Comparison of ENCODE assay signal across 26 cellular contexts in the genomic region with DNA sequence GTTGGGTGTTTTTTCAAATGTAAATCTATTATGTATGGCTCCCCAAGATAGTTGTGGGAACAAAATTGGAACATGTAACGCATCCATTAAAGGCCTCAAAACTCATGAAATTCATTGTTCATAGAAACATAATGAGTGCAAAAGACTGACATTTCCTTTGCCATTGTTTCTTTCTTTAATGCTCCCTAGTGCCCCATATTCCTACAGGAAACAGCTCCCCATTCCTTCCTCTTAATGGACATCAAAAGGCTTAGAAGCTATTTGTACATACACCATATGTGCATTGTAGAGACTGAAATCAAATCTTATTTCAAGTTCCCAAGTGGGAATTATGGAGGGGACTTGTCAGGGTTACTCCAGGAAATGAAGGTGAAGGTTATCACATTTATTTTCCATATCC.
A peak's percentile ranks its signal among the peaks of the same experiment; 100 is the strongest.
DNase-seq lines count a peak whose midpoint lies in the region; ATAC-seq, FAIRE-seq and TF ChIP-seq lines count a peak whose summit lies in the region.
"Had no signal": no experiment of that assay in that cellular context is flagged by ENCODE, and none has a peak within 500 bp of the region (broad histone marks: within the 10 kb centered on the region; RNA-seq: fewer than 3 reads in every experiment).

No MANE protein-coding gene starts in this region.

- intact Hi-C loops in A673 (cut with micrococcal nuclease; ENCODE audit: unreplicated experiment) (no loop called here), endothelial cell of umbilical vein (cut with micrococcal nuclease) (no loop called here)

- no peaks in the 10 kb centered on the region for H3K79me2 ChIP-seq in endothelial cell of umbilical vein (ENCODE audit: control insufficient read depth, insufficient read depth, low read length)

- H3K27ac ChIP-seq in A549, result no peak overlapping the region
- no peak overlapping the region for H3K27ac ChIP-seq in A673 (ENCODE audit: low read depth, low read length, poor library complexity, severe bottlenecking)
- no peak overlapping the region for H3K27ac ChIP-seq in endothelial cell of umbilical vein (ENCODE audit: insufficient read depth, low read depth, low read length)
- H3K27ac ChIP-seq: BLaER1 had no signal

- no peaks in the 10 kb centered on the region for H3K9me1 ChIP-seq in endothelial cell of umbilical vein (replicated peaks; ENCODE audit: control insufficient read depth, extremely low read depth, insufficient read depth, low read length)

- no peaks in the 10 kb centered on the region for H3K36me3 ChIP-seq in A673 (ENCODE audit: insufficient read depth, low read length, poor library complexity, severe bottlenecking)
- no peaks in the 10 kb centered on the region for H3K36me3 ChIP-seq in endothelial cell of umbilical vein (ENCODE audit: control insufficient read depth in 2 of 2, extremely low read depth in 1 of 2, insufficient read depth in 2 of 2, low read length in 2 of 2)
- H3K36me3 ChIP-seq: BE2C had no signal

- H3K9ac ChIP-seq in endothelial cell of umbilical vein (replicated peaks; ENCODE audit: extremely low read depth, insufficient read depth, low read length), result no peak overlapping the region
- H3K9ac ChIP-seq: BLaER1 had no signal

- ATAC-seq in A549, result no peak
- no peak for ATAC-seq in GM21360 (IDR thresholded peaks at IDR 0.05; ENCODE audit: unreplicated experiment)
- ATAC-seq: GM12878 had no signal

- peaks cover 7% of the 10 kb centered on the region; the same call in 2 of the 3 replicates for H3K4me1 ChIP-seq in A549
- H3K4me1 ChIP-seq in A673 (ENCODE audit: insufficient read depth, low read length, poor library complexity, severe bottlenecking), result no peaks in the 10 kb centered on the region
- H3K4me1 ChIP-seq in endothelial cell of umbilical vein (ENCODE audit: control insufficient read depth, extremely low read depth, insufficient read depth, low read length), result peaks cover 13% of the 10 kb centered on the region
- H3K4me1 ChIP-seq: BE2C, BLaER1 had no signal

- WGBS in A549 (ENCODE audit: missing lambda C conversion rate), result 90% methylated on average over 1 of the region's 1 CpG

- H4K20me1 ChIP-seq in endothelial cell of umbilical vein (replicated peaks; ENCODE audit: control insufficient read depth, extremely low read depth, insufficient read depth, low read length), result no peaks in the 10 kb centered on the region
- H4K20me1 ChIP-seq: BLaER1 had no signal

- peak; percentile 36 for FAIRE-seq in A549 (lab: Jason Lieb, UNC)
- peak; percentile 28 for FAIRE-seq in endothelial cell of umbilical vein (lab: Jason Lieb, UNC)
- FAIRE-seq: GM12878, GM12892, GM19239 had no signal

- TF ChIP-seq CTCF in A549 (IDR thresholded peaks at IDR 0.05) (no peak), A673 (conservative IDR thresholded peaks at IDR 0.05; ENCODE audit: low read depth, low read length) (no peak), endothelial cell of umbilical vein (IDR thresholded peaks at IDR 0.05; ENCODE audit: extremely low read depth in 1 of 2, insufficient read depth in 1 of 2, low read depth in 1 of 2, low read length in 2 of 2) (no peak)

- TF ChIP-seq POLR2A in A549 (IDR thresholded peaks at IDR 0.05; ENCODE audit: low read length) (no peak), endothelial cell of umbilical vein (IDR thresholded peaks at IDR 0.05; ENCODE audit: low read depth, low read length) (no peak)

- H3K9me3 ChIP-seq in A549 (peaks cover 12% of the 10 kb centered on the region; the same call in 1 of the 3 replicates), A673 (ENCODE audit: low read depth, low read length, poor library complexity, severe bottlenecking) (no peaks in the 10 kb centered on the region), endothelial cell of umbilical vein (replicated peaks; ENCODE audit: control insufficient read depth, insufficient read depth, low read length) (no peaks in the 10 kb centered on the region)
- H3K9me3 ChIP-seq: BE2C had no signal

- no peak overlapping the region for H2AFZ ChIP-seq in endothelial cell of umbilical vein (ENCODE audit: low read depth, low read length)

- no peak for TF ChIP-seq EP300 in A549 (IDR thresholded peaks at IDR 0.05)

- no peak for DNase-seq in A549 (ENCODE audit: low read depth in 1 of 2, low spot score in 1 of 2)
- peak; percentile 63 for DNase-seq in A673 (ENCODE audit: low spot score)
- peak; percentile 37 for DNase-seq in endothelial cell of umbilical vein (ENCODE audit: low read depth, low spot score)
- DNase-seq in lung microvascular endothelial cell (ENCODE audit: low read depth in 2 of 2), result peak; percentile 13 to 19
- DNase-seq in pons (ENCODE audit: low spot score), result no peak
- no peak for DNase-seq in NCI-H2171 (lab: John Stamatoyannopoulos, UW)
- DNase-seq: 8988T; ACHN; BE2C; C1 segment of cervical spinal cord; CD4-positive, alpha-beta memory T cell; CD4-positive, CD25-positive, alpha-beta regulatory T cell; CD8-positive, alpha-beta memory T cell; COR-L47; DMS 273 treated with DMSO at 0.1 percent for 48 hours; DMS153; DMS53; DMS79; DND-41; EL; GDM1 had no signal

- CTCF ChIA-PET in A549 (lab: Yijun Ruan, JAX), result no interaction called here
- CTCF ChIA-PET in A673 (lab: Charles Lee), result no interaction called here
- CTCF ChIA-PET in endothelial cell of umbilical vein (lab: Charles Lee), result interaction anchor here (1.3 kb wide), 1 partner anchor 30 kb away, joined by 3 read pairs; no protein-coding TSS in a partner anchor

- dilution Hi-C loops in endothelial cell of umbilical vein (cut with MboI; ENCODE audit: extremely low pct_ligation_motif_present, low sequenced_read_pairs), result no loop called here

- BruUV-seq in A673 (replicated peaks; lab: Mats Ljungman, UMichigan) (no TSS peak), endothelial cell of umbilical vein (replicated peaks; lab: Mats Ljungman, UMichigan) (no TSS peak)

- no peak overlapping the region for H3K4me3 ChIP-seq in A549
- no peak overlapping the region for H3K4me3 ChIP-seq in A673 (ENCODE audit: low read depth, low read length, poor library complexity, severe bottlenecking)
- no peak overlapping the region for H3K4me3 ChIP-seq in endothelial cell of umbilical vein (replicated peaks in 1 of 3; ENCODE audit: insufficient read depth in 1 of 3, low read depth in 1 of 3, low read length in 3 of 3)
- H3K4me3 ChIP-seq: BLaER1, GM12878 had no signal

- POLR2A ChIA-PET in A549 (lab: Yijun Ruan, JAX), result no interaction called here
- POLR2A ChIA-PET in A673 (lab: Charles Lee; ENCODE audit: low non-redundant PET), result no interaction called here
- POLR2A ChIA-PET in endothelial cell of umbilical vein (lab: Charles Lee), result no interaction called here

- H3K27me3 ChIP-seq in A673 (replicated peaks; ENCODE audit: insufficient read depth, low read depth, low read length, poor library complexity) (no peaks in the 10 kb centered on the region), endothelial cell of umbilical vein (ENCODE audit: control insufficient read depth in 2 of 2, insufficient read depth in 2 of 2, low read length in 2 of 2) (no peaks in the 10 kb centered on the region)
- H3K27me3 ChIP-seq: BE2C, BLaER1 had no signal

- no peak overlapping the region for H3K4me2 ChIP-seq in A549
- no peak overlapping the region for H3K4me2 ChIP-seq in endothelial cell of umbilical vein (ENCODE audit: insufficient read depth, low read length)
- H3K4me2 ChIP-seq: BLaER1 had no signal

- no peak for TF ChIP-seq RAD21 in A549 (conservative IDR thresholded peaks at IDR 0.05 in 1 of 2, IDR thresholded peaks at IDR 0.05 in 1 of 2)

TF ChIP-seq in A549, 52 proteins besides CTCF, POLR2A, EP300 and RAD21 (continues in another document):
- no peak for TF ChIP-seq HOXA7 (CRISPR knock-in tag; IDR thresholded peaks at IDR 0.05)
- no peak for TF ChIP-seq ZFP36 (IDR thresholded peaks at IDR 0.05; ENCODE audit: borderline replicate concordance, partially characterized antibody)
- no peak for TF ChIP-seq NPAS2 (CRISPR knock-in tag; IDR thresholded peaks at IDR 0.05; ENCODE audit: borderline replicate concordance)
- no peak for TF ChIP-seq RNF2 (IDR thresholded peaks at IDR 0.05; ENCODE audit: borderline replicate concordance, low read depth)
- TF ChIP-seq, protein P1, sequence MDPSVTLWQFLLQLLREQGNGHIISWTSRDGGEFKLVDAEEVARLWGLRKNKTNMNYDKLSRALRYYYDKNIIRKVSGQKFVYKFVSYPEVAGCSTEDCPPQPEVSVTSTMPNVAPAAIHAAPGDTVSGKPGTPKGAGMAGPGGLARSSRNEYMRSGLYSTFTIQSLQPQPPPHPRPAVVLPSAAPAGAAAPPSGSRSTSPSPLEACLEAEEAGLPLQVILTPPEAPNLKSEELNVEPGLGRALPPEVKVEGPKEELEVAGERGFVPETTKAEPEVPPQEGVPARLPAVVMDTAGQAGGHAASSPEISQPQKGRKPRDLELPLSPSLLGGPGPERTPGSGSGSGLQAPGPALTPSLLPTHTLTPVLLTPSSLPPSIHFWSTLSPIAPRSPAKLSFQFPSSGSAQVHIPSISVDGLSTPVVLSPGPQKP (IDR thresholded peaks at IDR 0.05; ENCODE audit: low read depth, low read length), result no peak
- TF ChIP-seq CHD2 (IDR thresholded peaks at IDR 0.05; ENCODE audit: low read length, partially characterized antibody), result no peak
- no peak for TF ChIP-seq ZNF302 (CRISPR knock-in tag; IDR thresholded peaks at IDR 0.05)

TF ChIP-seq in endothelial cell of umbilical vein, 7 proteins besides CTCF, POLR2A, EP300 and RAD21:
- TF ChIP-seq GATA2 (IDR thresholded peaks at IDR 0.05; ENCODE audit: insufficient read depth, insufficient read length, low read depth, low read length) (no peak), FOS (IDR thresholded peaks at IDR 0.05; ENCODE audit: borderline replicate concordance, insufficient read depth, low read length) (no peak), POLR2AphosphoS5 (IDR thresholded peaks at IDR 0.05; ENCODE audit: insufficient read depth, low read depth, low read length) (no peak), JUN (IDR thresholded peaks at IDR 0.05; ENCODE audit: borderline replicate concordance, insufficient read depth, insufficient read length, low read depth) (no peak), MYC (IDR thresholded peaks at IDR 0.05; ENCODE audit: low read depth, low read length) (no peak), EZH2 (IDR thresholded peaks at IDR 0.05; ENCODE audit: borderline replicate concordance, low read depth, low read length, severe bottlenecking) (no peak)
- TF ChIP-seq, protein P2, sequence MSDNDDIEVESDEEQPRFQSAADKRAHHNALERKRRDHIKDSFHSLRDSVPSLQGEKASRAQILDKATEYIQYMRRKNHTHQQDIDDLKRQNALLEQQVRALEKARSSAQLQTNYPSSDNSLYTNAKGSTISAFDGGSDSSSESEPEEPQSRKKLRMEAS (IDR thresholded peaks at IDR 0.05; ENCODE audit: insufficient read depth, insufficient read length), result no peak

Comparison
In these comparisons a context has a peak if more than half of its experiments do, and no peak if none do; other contexts are left out.
1. DNase-seq: peak in A673 (single experiment), endothelial cell of umbilical vein (single experiment) and lung microvascular endothelial cell (2 of 2); none in A549 (0 of 2), pons (single experiment) and NCI-H2171 (single experiment).